ENCODE assay signal across 1 cellular context in the genomic region with DNA sequence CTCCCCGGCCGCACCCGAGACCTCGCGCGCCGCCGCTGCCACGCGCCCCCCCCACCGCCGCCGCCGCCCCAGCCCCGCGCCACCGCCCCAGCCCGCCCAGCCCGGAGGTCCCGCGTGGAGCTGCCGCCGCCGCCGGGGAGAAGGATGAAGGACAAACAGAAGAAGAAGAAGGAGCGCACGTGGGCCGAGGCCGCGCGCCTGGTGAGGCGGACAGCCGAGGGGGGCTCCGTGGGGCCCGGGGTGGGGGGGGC.
TF ChIP-seq lines count a peak whose summit lies in the region.

No MANE protein-coding gene starts in this region.

TF ChIP-seq in HEK293, 187 proteins besides CTCF, POLR2A, EP300 and RAD21 (continued from another document):
- TF ChIP-seq, protein P1, sequence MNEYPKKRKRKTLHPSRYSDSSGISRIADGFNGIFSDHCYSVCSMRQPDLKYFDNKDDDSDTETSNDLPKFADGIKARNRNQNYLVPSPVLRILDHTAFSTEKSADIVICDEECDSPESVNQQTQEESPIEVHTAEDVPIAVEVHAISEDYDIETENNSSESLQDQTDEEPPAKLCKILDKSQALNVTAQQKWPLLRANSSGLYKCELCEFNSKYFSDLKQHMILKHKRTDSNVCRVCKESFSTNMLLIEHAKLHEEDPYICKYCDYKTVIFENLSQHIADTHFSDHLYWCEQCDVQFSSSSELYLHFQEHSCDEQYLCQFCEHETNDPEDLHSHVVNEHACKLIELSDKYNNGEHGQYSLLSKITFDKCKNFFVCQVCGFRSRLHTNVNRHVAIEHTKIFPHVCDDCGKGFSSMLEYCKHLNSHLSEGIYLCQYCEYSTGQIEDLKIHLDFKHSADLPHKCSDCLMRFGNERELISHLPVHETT (tag by site-specific recombination; IDR thresholded peaks at IDR 0.05): no peak
